In genomic region chr3:39096775-39097174, GRCh38 we compare ENCODE assay signal across 12 cellular contexts. TPM values are rescaled to one million over a fixed set of nuclear protein-coding genes. Genes with fewer than 3 reads are reported as not detected.
A peak's percentile ranks its signal among the peaks of the same experiment; 100 is the strongest.
DNase-seq lines count a peak whose midpoint lies in the region; ATAC-seq and TF ChIP-seq lines count a peak whose summit lies in the region.
"Had no signal": no experiment of that assay in that cellular context is flagged by ENCODE, and none has a peak within 500 bp of the region (broad histone marks: within the 10 kb centered on the region; RNA-seq: fewer than 3 reads in every experiment).

No MANE protein-coding gene starts in this region.

- H3K27ac Mint-ChIP-seq in activated T-cell treated with anti-CD3 and anti-CD28 coated beads, Interleukin-2, amount 50 U/mL, for 72 hours: no peak overlapping the region

- H3K4me3 Mint-ChIP-seq in activated T-cell treated with anti-CD3 and anti-CD28 coated beads, Interleukin-2, amount 50 U/mL, for 72 hours: no peak overlapping the region

- peaks cover 14% of the 10 kb centered on the region for H3K4me1 ChIP-seq in NT2/D1 (ENCODE audit: insufficient read depth, insufficient read length)
- H3K4me1 ChIP-seq in mesodermal cell (ENCODE audit: control insufficient read depth, insufficient read depth, low read length, poor library complexity, severe bottlenecking): peaks cover 16% of the 10 kb centered on the region
- peaks cover 4% of the 10 kb centered on the region for H3K4me1 ChIP-seq in prostate gland (replicated peaks)
- H3K4me1 ChIP-seq: BE2C had no signal

- no peak overlapping the region for H3K4me3 ChIP-seq in NT2/D1 (ENCODE audit: insufficient read length, low read depth)
- no peak overlapping the region for H3K4me3 ChIP-seq in mesodermal cell (ENCODE audit: extremely low read depth, insufficient read depth, low read length, poor library complexity, severe bottlenecking)
- H3K4me3 ChIP-seq in prostate gland: no peak overlapping the region

- no peaks in the 10 kb centered on the region for H3K9me3 ChIP-seq in NT2/D1 (ENCODE audit: insufficient read depth, low read length)
- H3K9me3 ChIP-seq in mesodermal cell (ENCODE audit: control insufficient read depth, low read length): no peaks in the 10 kb centered on the region
- no peaks in the 10 kb centered on the region for H3K9me3 ChIP-seq in prostate gland
- H3K9me3 ChIP-seq: BE2C had no signal

- intact Hi-C loops in prostate gland (cut with DNase I): no loop called here

- 48 to 51% methylated on average over 2 to 3 of the region's 3 CpGs for WGBS in mesodermal cell (ENCODE audit: insufficient coverage in 2 of 2), 2 experiments
- 25% methylated on average over 3 of the region's 3 CpGs for WGBS in prostate gland

- peaks cover 7% of the 10 kb centered on the region in 2 donors for H3K36me3 Mint-ChIP-seq in activated T-cell treated with anti-CD3 and anti-CD28 coated beads, Interleukin-2, amount 50 U/mL, for 72 hours (ENCODE audit: insufficient read depth in 2 of 2)

- DNase-seq in AG08396 (ENCODE audit: low spot score): peak; percentile 45
- DNase-seq in NT2/D1 (ENCODE audit: low read depth, low spot score): peak; percentile 68
- peak; percentile 86 for DNase-seq in epidermal melanocyte (ENCODE audit: insufficient read length, low spot score)
- no peak for DNase-seq in NCI-H748 treated with DMSO at 0.1 percent for 48 hours (lab: John Stamatoyannopoulos, UW)
- DNase-seq in prostate gland (ENCODE audit: low spot score): no peak
- DNase-seq in activated T-cell treated with anti-CD3 and anti-CD28 coated beads, Interleukin-2, amount 50 U/mL, for 72 hours: no peak
- DNase-seq: BE2C; stimulated activated CD4-positive, alpha-beta T cell treated with anti-CD3 and anti-CD28 coated beads, Interleukin-15, amount 100 ng/mL, for 24 hours had no signal

- H3K27me3 ChIP-seq in NT2/D1 (ENCODE audit: insufficient read depth, insufficient read length) (no peaks in the 10 kb centered on the region), prostate gland (replicated peaks; ENCODE audit: insufficient read depth) (no peaks in the 10 kb centered on the region)
- H3K27me3 ChIP-seq: BE2C had no signal

- no peak for TF ChIP-seq CTCF in prostate gland (IDR thresholded peaks at IDR 0.05)

- H3K27ac ChIP-seq in mesodermal cell (ENCODE audit: low read depth, low read length, severe bottlenecking): peak overlapping the region; percentile 85
- H3K27ac ChIP-seq in prostate gland: peak overlapping the region in 1 of 2 donors; percentile 9

- H3K9ac ChIP-seq in NT2/D1 (ENCODE audit: insufficient read length, low read depth): no peak overlapping the region

- no peak for ATAC-seq in GM21786 (IDR thresholded peaks at IDR 0.05; ENCODE audit: unreplicated experiment)
- ATAC-seq in activated T-cell treated with anti-CD3 and anti-CD28 coated beads, Interleukin-2, amount 50 U/mL, for 72 hours (replicated peaks in 1 of 2): no peak

- TF ChIP-seq POLR2A in prostate gland (IDR thresholded peaks at IDR 0.05): no peak

- H3K9me3 Mint-ChIP-seq in activated T-cell treated with anti-CD3 and anti-CD28 coated beads, Interleukin-2, amount 50 U/mL, for 72 hours: no peaks in the 10 kb centered on the region

- no peaks in the 10 kb centered on the region for H3K4me1 Mint-ChIP-seq in activated T-cell treated with anti-CD3 and anti-CD28 coated beads, Interleukin-2, amount 50 U/mL, for 72 hours (ENCODE audit: low read depth)

- H3K27me3 Mint-ChIP-seq in activated T-cell treated with anti-CD3 and anti-CD28 coated beads, Interleukin-2, amount 50 U/mL, for 72 hours (ENCODE audit: low read depth): no peaks in the 10 kb centered on the region

- H3K36me3 ChIP-seq in NT2/D1 (ENCODE audit: insufficient read depth, insufficient read length, low read length) (peaks cover 90% of the 10 kb centered on the region), mesodermal cell (ENCODE audit: control insufficient read depth, insufficient read depth, low read length) (peaks cover 87% of the 10 kb centered on the region), prostate gland (peaks cover 0 to 16% of the 10 kb centered on the region in 2 donors)

RNA-seq across cellular contexts. Expression of gene GORASP1, which starts 10.7 kb away (rescaled TPM):
- 45.0 TPM for polyA plus RNA-seq in mesodermal cell (2013, experiment 1 of 2)
- 38.8 TPM for polyA plus RNA-seq in mesodermal cell (2013, experiment 2 of 2)
- total RNA-seq in prostate gland: 100 to 1,000 TPM in 1 of 2 donors, 10 to 100 TPM in 1; 76.5 to 104 TPM
- 10 to 100 TPM; 20.0 to 24.5 TPM for total RNA-seq in activated T-cell treated with anti-CD3 and anti-CD28 coated beads, Interleukin-2, amount 50 U/mL, for 72 hours

RNA-seq across cellular contexts. Expression of gene TTC21A, which starts 10.7 kb away (rescaled TPM):
- polyA plus RNA-seq in mesodermal cell (2013, experiment 1 of 2): 4.5 TPM
- 3.6 TPM for polyA plus RNA-seq in mesodermal cell (2013, experiment 2 of 2)
- total RNA-seq in prostate gland: 10 to 100 TPM in 1 of 2 donors, 1 to 10 TPM in 1; 9.0 to 23.2 TPM
- 1 to 10 TPM; 2.0 to 2.2 TPM for total RNA-seq in activated T-cell treated with anti-CD3 and anti-CD28 coated beads, Interleukin-2, amount 50 U/mL, for 72 hours

RNA-seq across cellular contexts. Expression of gene WDR48, which starts 45.0 kb away (rescaled TPM):
- polyA plus RNA-seq in mesodermal cell (2013, experiment 1 of 2): 51.9 TPM
- 49.3 TPM for polyA plus RNA-seq in mesodermal cell (2013, experiment 2 of 2)
- total RNA-seq in prostate gland: 10 to 100 TPM; 22.5 to 46.7 TPM
- total RNA-seq in activated T-cell treated with anti-CD3 and anti-CD28 coated beads, Interleukin-2, amount 50 U/mL, for 72 hours: 10 to 100 TPM; 53.3 to 61.0 TPM

RNA-seq across cellular contexts. Expression of gene SCN11A, which starts 45.0 kb away (rescaled TPM):
- 0.48 TPM for polyA plus RNA-seq in mesodermal cell (2013, experiment 1 of 2)
- 0.25 TPM for polyA plus RNA-seq in mesodermal cell (2013, experiment 2 of 2)
- 1 to 10 TPM in 1 of 2 donors, under 1 TPM in 1; 0.09 to 1.7 TPM for total RNA-seq in prostate gland
- under 1 TPM; 0.22 to 0.44 TPM for total RNA-seq in activated T-cell treated with anti-CD3 and anti-CD28 coated beads, Interleukin-2, amount 50 U/mL, for 72 hours
- total RNA-seq: LHCN-M2, RPMI7951 had no signal

RNA-seq across cellular contexts. Expression of gene CSRNP1, which starts 56.6 kb away (rescaled TPM):
- 43.3 TPM for polyA plus RNA-seq in mesodermal cell (2013, experiment 1 of 2)
- polyA plus RNA-seq in mesodermal cell (2013, experiment 2 of 2): 34.8 TPM
- total RNA-seq in prostate gland: 10 to 100 TPM; 38.4 to 45.9 TPM
- 10 to 100 TPM; 68.7 to 81.3 TPM for total RNA-seq in activated T-cell treated with anti-CD3 and anti-CD28 coated beads, Interleukin-2, amount 50 U/mL, for 72 hours

Comparison
In these comparisons a context has a peak if more than half of its experiments do, and no peak if none do; other contexts are left out.
1. DNase-seq: peak in AG08396 (single experiment), NT2/D1 (single experiment) and epidermal melanocyte (single experiment); none in NCI-H748 treated with DMSO at 0.1 percent for 48 hours (single experiment), prostate gland (single experiment) and activated T-cell treated with anti-CD3 and anti-CD28 coated beads, Interleukin-2, amount 50 U/mL, for 72 hours (0 of 2).